Comparison of ENCODE assay signal across 10 cellular contexts in genomic region chr22:42439821-42440674, GRCh38. TPM values are rescaled to one million over a fixed set of nuclear protein-coding genes. Genes with fewer than 3 reads are reported as not detected.
DNase-seq lines count a peak whose midpoint lies in the region; TF ChIP-seq lines count a peak whose summit lies in the region.
"Had no signal": no experiment of that assay in that cellular context is flagged by ENCODE, and none has a peak within 500 bp of the region (broad histone marks: within the 10 kb centered on the region; RNA-seq: fewer than 3 reads in every experiment).

No MANE protein-coding gene starts in this region.

- no peaks in the 10 kb centered on the region for H4K20me1 ChIP-seq in OCI-LY1 (ENCODE audit: insufficient read depth, low read length)

- no peaks in the 10 kb centered on the region for H3K79me2 ChIP-seq in OCI-LY1 (ENCODE audit: insufficient read depth, low read length)

- no peak for TF ChIP-seq POLR2A in spleen (IDR thresholded peaks at IDR 0.05)

- H3F3A ChIP-seq in OCI-LY1 (ENCODE audit: insufficient read depth, low read length) = no peaks in the 10 kb centered on the region

- H3K36me3 ChIP-seq in OCI-LY1 (ENCODE audit: insufficient read depth, low read length) (no peaks in the 10 kb centered on the region), endodermal cell (ENCODE audit: control insufficient read depth, insufficient read depth, low read length) (no peaks in the 10 kb centered on the region), spleen (no peaks in the 10 kb centered on the region)
- H3K36me3 ChIP-seq: suprapubic skin had no signal

- no peak overlapping the region for H3K9ac ChIP-seq in OCI-LY1 (ENCODE audit: low read length)
- H3K9ac ChIP-seq in endodermal cell (ENCODE audit: extremely low read depth, low read length, poor library complexity, severe bottlenecking) = no peak overlapping the region

- no peak overlapping the region for H3K4me3 Mint-ChIP-seq in endodermal cell

- no peaks in the 10 kb centered on the region for H3K36me3 Mint-ChIP-seq in endodermal cell (ENCODE audit: low read depth)

- intact Hi-C loops in spleen (cut with DNase I; ENCODE audit: low total_unique reads) = loop anchor here (5.0 kb wide), 1 partner anchor 343 kb away; no protein-coding TSS in a partner anchor

- no peak overlapping the region for H2AFZ ChIP-seq in OCI-LY1 (ENCODE audit: low read length)

- peaks cover 32% of the 10 kb centered on the region for H3K4me1 ChIP-seq in OCI-LY1 (ENCODE audit: insufficient read depth, low read length, severe bottlenecking)
- peaks cover 10% of the 10 kb centered on the region for H3K4me1 ChIP-seq in endodermal cell (ENCODE audit: control insufficient read depth, insufficient read depth, low read length)
- peaks cover 31 to 91% (median 65%) of the 10 kb centered on the region in 6 donors for H3K4me1 ChIP-seq in spleen

- DNase-seq in NCI-H2196 (lab: John Stamatoyannopoulos, UW; ENCODE audit: unreplicated experiment) (peak; percentile 36), NCI-H2196 treated with DMSO at 0.1 percent for 48 hours (lab: John Stamatoyannopoulos, UW; ENCODE audit: unreplicated experiment) (no peak), endodermal cell (peak; percentile 61), spleen (peak; percentile 84), cerebellar cortex (ENCODE audit: low spot score) (no peak)
- no peak for DNase-seq in effector CD8-positive, alpha-beta T cell (lab: John Stamatoyannopoulos, UW)
- DNase-seq in stimulated activated CD4-positive, alpha-beta T cell treated with anti-CD3 and anti-CD28 coated beads, Interleukin-4, amount 100 ng/mL, for 1 hour = no peak

- H3K9me3 ChIP-seq in OCI-LY1 (ENCODE audit: low read length) (no peaks in the 10 kb centered on the region), endodermal cell (ENCODE audit: control insufficient read depth, low read length) (no peaks in the 10 kb centered on the region), spleen (no peaks in the 10 kb centered on the region)
- H3K9me3 ChIP-seq: suprapubic skin had no signal

- H3K27me3 Mint-ChIP-seq in endodermal cell (ENCODE audit: insufficient read depth) = peaks cover 15% of the 10 kb centered on the region

- H3K4me3 ChIP-seq in OCI-LY1 (ENCODE audit: low read depth, low read length, poor library complexity, severe bottlenecking) (no peak overlapping the region), endodermal cell (ENCODE audit: low read length) (no peak overlapping the region), spleen (peak overlapping the region in 1 of 8 donors; percentile 55)
- H3K4me3 ChIP-seq: suprapubic skin had no signal

- peaks cover 24% of the 10 kb centered on the region for H3K4me1 Mint-ChIP-seq in endodermal cell

- WGBS in endodermal cell (ENCODE audit: insufficient coverage in 1 of 2, insufficient read length in 1 of 2), 2 experiments = 71 to 73% methylated on average over 9 to 20 of the region's 20 CpGs
- 46 to 59% (median 53%) methylated on average over 20 of the region's 20 CpGs for WGBS in spleen, 5 donors

- no peaks in the 10 kb centered on the region for H3K9me3 Mint-ChIP-seq in endodermal cell

- peak overlapping the region; percentile 33 for H3K4me2 ChIP-seq in OCI-LY1 (ENCODE audit: low read length)

- H3K27me3 ChIP-seq in OCI-LY1 (ENCODE audit: insufficient read depth, low read length) = peaks cover 15% of the 10 kb centered on the region; the same call in 1 of the 2 replicates
- no peaks in the 10 kb centered on the region for H3K27me3 ChIP-seq in endodermal cell (ENCODE audit: control insufficient read depth, insufficient read depth, low read length, poor library complexity, severe bottlenecking)
- peaks cover 0 to 39% (median 0%) of the 10 kb centered on the region in 7 donors for H3K27me3 ChIP-seq in spleen (replicated peaks in 1 of 7)
- H3K27me3 ChIP-seq: suprapubic skin had no signal

- no peak overlapping the region for H3K27ac Mint-ChIP-seq in endodermal cell

- H3K9me2 ChIP-seq in OCI-LY1 (ENCODE audit: low read depth, low read length) = no peaks in the 10 kb centered on the region

- no peak for TF ChIP-seq CTCF in OCI-LY1 (IDR thresholded peaks at IDR 0.05; ENCODE audit: low read length)
- TF ChIP-seq CTCF in endodermal cell (conservative IDR thresholded peaks at IDR 0.05) = no peak
- TF ChIP-seq CTCF in spleen (IDR thresholded peaks at IDR 0.05 in 8 of 11, conservative IDR thresholded peaks at IDR 0.05 in 3 of 11) = no peak

- no peak overlapping the region for H3K27ac ChIP-seq in OCI-LY1 (ENCODE audit: low read depth, low read length, poor library complexity, severe bottlenecking)
- H3K27ac ChIP-seq in endodermal cell (ENCODE audit: low read depth, low read length) = no peak overlapping the region
- H3K27ac ChIP-seq in spleen = peak overlapping the region in 7 of 8 donors; percentile 72 to 97 (median 79)
- H3K27ac ChIP-seq: 22Rv1, suprapubic skin had no signal

RNA-seq across cellular contexts. Expression of gene NFAM1, which starts 7.8 kb away (rescaled TPM):
- total RNA-seq in endodermal cell (1 to 10 TPM in 1 of 2 donors, under 1 TPM in 1; 0.92 to 1.1 TPM), spleen (10 to 100 TPM; 18.7 to 56.6 (median 39.0) TPM)
- 0.32 TPM for polyA plus RNA-seq in endodermal cell (2013, experiment 1 of 2)
- 0.25 TPM for polyA plus RNA-seq in endodermal cell (2013, experiment 2 of 2)
- 10 to 100 TPM in 1 of 3 donors, 1 to 10 TPM in 2; 2.0 to 10.6 (median 3.0) TPM for polyA plus RNA-seq in spleen

Comparison
In these comparisons a context has a peak if more than half of its experiments do, and no peak if none do; other contexts are left out.
1. DNase-seq: peak in NCI-H2196 (single experiment), endodermal cell (single experiment) and spleen (single experiment); none in NCI-H2196 treated with DMSO at 0.1 percent for 48 hours (single experiment), cerebellar cortex (single experiment), effector CD8-positive, alpha-beta T cell (single experiment) and stimulated activated CD4-positive, alpha-beta T cell treated with anti-CD3 and anti-CD28 coated beads, Interleukin-4, amount 100 ng/mL, for 1 hour (single experiment).
2. H3K27ac ChIP-seq: peak in spleen (7 of 8); none in OCI-LY1 (single experiment) and endodermal cell (single experiment).
3. RNA of gene NFAM1, which starts 7.8 kb away (total RNA-seq): 18.7 to 56.6 TPM in spleen; 0.92 to 1.1 TPM in endodermal cell; every median in the first group is over 4 times any median in the second.